29 cellular contexts compared by ENCODE assay signal in genomic region chr1:177998696-177999631, GRCh38. TPM values are rescaled to one million over a fixed set of nuclear protein-coding genes. Genes with fewer than 3 reads are reported as not detected.
A peak's percentile ranks its signal among the peaks of the same experiment; 100 is the strongest.
DNase-seq lines count a peak whose midpoint lies in the region; ATAC-seq, FAIRE-seq and TF ChIP-seq lines count a peak whose summit lies in the region.
"Had no signal": no experiment of that assay in that cellular context is flagged by ENCODE, and none has a peak within 500 bp of the region (broad histone marks: within the 10 kb centered on the region; RNA-seq: fewer than 3 reads in every experiment).

No MANE protein-coding gene starts in this region.

- intact Hi-C loops in Right ventricle myocardium superior (cut with DNase I) = no loop called here
- intact Hi-C loops in Right ventricle myocardium inferior (cut with DNase I) = no loop called here
- intact Hi-C loops in left cardiac atrium (cut with DNase I) = no loop called here
- intact Hi-C loops in posterior cingulate gyrus (cut with DNase I) = no loop called here

- H3K9ac ChIP-seq in skeletal muscle tissue (ENCODE audit: low read depth in 1 of 3, low read length in 3 of 3) = peak overlapping the region in 2 of 3 donors; percentile 15 to 34

- peak overlapping the region; percentile 6 to 37 (median 30) for H3K4me3 ChIP-seq in skeletal muscle tissue (ENCODE audit: low read length in 3 of 3)

- no peaks in the 10 kb centered on the region for H3K9me3 ChIP-seq in skeletal muscle tissue (ENCODE audit: control insufficient read depth in 3 of 3, low read length in 3 of 3)
- H3K9me3 ChIP-seq: BE2C had no signal

- DNase-seq in Right ventricle myocardium superior (no peak), Right ventricle myocardium inferior (ENCODE audit: missing footprints) (no peak), left cardiac atrium (no peak), myocyte (ENCODE audit: low read depth) (peak; percentile 51), dedifferentiated amniotic fluid mesenchymal stem cell (ENCODE audit: extremely low spot score) (no peak), posterior cingulate gyrus (no peak), GM12892 (ENCODE audit: insufficient read length) (no peak)
- DNase-seq: 8988T; ACHN; BE2C; Calu3; DMS79 treated with DMSO at 0.1 percent for 48 hours; GF-D8; Karpas-422; NCI-H1092 treated with DMSO at 0.1 percent for 48 hours; NCI-H146; NCI-H1930; NCI-H2107; NCI-H446 treated with DMSO at 0.1 percent for 48 hours; NCI-H526; NCI-H82; NK-92 treated with Interleukin-12 subunit alpha and Interleukin-12 subunit beta, amount 100 ng/mL, for 24 hours; PC-3; SHP77 had no signal

- peak overlapping the region; percentile 93 for H3K27ac ChIP-seq in skeletal muscle tissue (ENCODE audit: low read depth, low read length)
- H3K27ac ChIP-seq: HL-60 had no signal

- H3K36me3 ChIP-seq in skeletal muscle tissue (ENCODE audit: control insufficient read depth in 3 of 3, insufficient read depth in 3 of 3, low read length in 3 of 3) = peaks cover 0 to 3% (median 0%) of the 10 kb centered on the region in 3 donors
- H3K36me3 ChIP-seq: BE2C had no signal

- ATAC-seq in Right ventricle myocardium superior (ENCODE audit: poor library complexity) (peak; percentile 74), Right ventricle myocardium inferior (no peak), left cardiac atrium (peak; percentile 42 to 51)
- ATAC-seq: HCT116, PC-3 had no signal

- no peaks in the 10 kb centered on the region for H3K27me3 ChIP-seq in skeletal muscle tissue (ENCODE audit: control insufficient read depth in 3 of 3, insufficient read depth in 3 of 3, low read length in 3 of 3)
- H3K27me3 ChIP-seq: BE2C had no signal

- TF ChIP-seq POLR2A in GM12892 (IDR thresholded peaks at IDR 0.05; ENCODE audit: low read depth, low read length) = no peak

- H3K4me1 ChIP-seq in skeletal muscle tissue (ENCODE audit: control insufficient read depth in 3 of 3, insufficient read depth in 3 of 3, low read length in 3 of 3) = peaks cover 33 to 46% (median 46%) of the 10 kb centered on the region in 3 donors
- H3K4me1 ChIP-seq: BE2C had no signal

- no peak for FAIRE-seq in GM12892 (lab: Jason Lieb, UNC)
- FAIRE-seq: GM12891, GM19239 had no signal

RNA-seq across cellular contexts. Expression of gene SEC16B, which starts 29.1 kb away (rescaled TPM):
- total RNA-seq in Right ventricle myocardium superior (1.3 TPM), Right ventricle myocardium inferior (1.5 TPM), left cardiac atrium (1 to 10 TPM; 2.1 to 2.2 TPM), myocyte (1.8 and 3.3 TPM in 2 replicates), skeletal muscle tissue (5.7 TPM)
- polyA plus RNA-seq in myocyte (2012) = 5.5 TPM
- not detected for polyA plus RNA-seq in GM12892 (2012; ENCODE audit: missing spikeins)
